ENCODE assay signal across 8 cellular contexts in the genomic region with DNA sequence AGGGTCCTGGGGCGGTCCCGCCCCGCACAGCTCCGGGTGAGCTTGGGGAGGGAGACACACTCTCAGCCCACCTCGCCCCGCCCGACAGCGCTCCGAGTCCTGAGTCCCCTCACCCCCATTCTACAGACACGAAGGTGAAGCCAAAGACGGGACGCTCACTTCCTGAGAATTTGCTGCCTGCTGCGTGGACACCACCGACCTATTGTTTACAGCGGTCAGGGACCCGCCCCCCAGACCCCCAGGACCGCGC. TPM values are rescaled to one million over a fixed set of nuclear protein-coding genes. Genes with fewer than 3 reads are reported as not detected.
A peak's percentile ranks its signal among the peaks of the same experiment; 100 is the strongest.
DNase-seq lines count a peak whose midpoint lies in the region; ATAC-seq, FAIRE-seq and TF ChIP-seq lines count a peak whose summit lies in the region.

No MANE protein-coding gene starts in this region.

- H3K9me3 ChIP-seq in naive thymus-derived CD4-positive, alpha-beta T cell (ENCODE audit: control insufficient read depth in 2 of 3, low read length in 3 of 3): peaks cover 0 to 29% (median 13%) of the 10 kb centered on the region in 3 experiments

- TF ChIP-seq CTCF in coronary artery (IDR thresholded peaks at IDR 0.05): no peak

- peak; percentile 11 for ATAC-seq in GM18861 (IDR thresholded peaks at IDR 0.05; ENCODE audit: unreplicated experiment)
- no peak for ATAC-seq in naive thymus-derived CD4-positive, alpha-beta T cell
- no peak for ATAC-seq in GM18868 (IDR thresholded peaks at IDR 0.05; ENCODE audit: unreplicated experiment)

- peaks cover 16 to 28% (median 28%) of the 10 kb centered on the region in 3 donors for H3K4me1 Mint-ChIP-seq in IgD-negative memory B cell
- H3K4me1 Mint-ChIP-seq in naive thymus-derived CD4-positive, alpha-beta T cell: peaks cover 11 to 44% (median 41%) of the 10 kb centered on the region in 7 donors

- no peak for FAIRE-seq in RCC 7860 (lab: Jason Lieb, UNC)

- CTCF ChIA-PET in naive thymus-derived CD4-positive, alpha-beta T cell (lab: Charles Lee): no interaction called here

- H3K4me1 ChIP-seq in naive thymus-derived CD4-positive, alpha-beta T cell (ENCODE audit: control insufficient read depth in 2 of 2, insufficient read depth in 2 of 2, low read length in 2 of 2): peaks cover 9 to 10% of the 10 kb centered on the region in 2 donors

- intact Hi-C loops in naive thymus-derived CD4-positive, alpha-beta T cell (cut with micrococcal nuclease): loop anchor here (1.0 to 5.0 kb wide), 11 partner anchors 35 to 650 kb away; partner anchors contain the start of genes ATP5ME (in 2 of the 2), MYL5 (in 2 of the 2), PIGG (in 2 of the 2) and ZNF718 (in 2 of the 2)

- H3K9me3 Mint-ChIP-seq in IgD-negative memory B cell: peaks cover 0 to 22% (median 17%) of the 10 kb centered on the region in 3 donors
- peaks cover 5 to 69% (median 33%) of the 10 kb centered on the region in 11 donors for H3K9me3 Mint-ChIP-seq in naive thymus-derived CD4-positive, alpha-beta T cell

- peak overlapping the region; percentile 95 to 100 (median 98) for H3K4me3 Mint-ChIP-seq in IgD-negative memory B cell
- peak overlapping the region; percentile 93 to 100 (median 99) for H3K4me3 Mint-ChIP-seq in naive thymus-derived CD4-positive, alpha-beta T cell

- DNase-seq in coronary artery (ENCODE audit: low spot score) (no peak), foreskin melanocyte (no peak), RCC 7860 (ENCODE audit: low spot score) (no peak), inferior parietal cortex (ENCODE audit: extremely low spot score) (no peak)
- DNase-seq in naive thymus-derived CD4-positive, alpha-beta T cell: no peak

- H3K27me3 ChIP-seq in naive thymus-derived CD4-positive, alpha-beta T cell (ENCODE audit: control insufficient read depth in 2 of 2, insufficient read depth in 2 of 2, low read length in 2 of 2): no peaks in the 10 kb centered on the region

- H3K27me3 Mint-ChIP-seq in IgD-negative memory B cell: no peaks in the 10 kb centered on the region
- H3K27me3 Mint-ChIP-seq in naive thymus-derived CD4-positive, alpha-beta T cell: peaks cover 0 to 6% (median 0%) of the 10 kb centered on the region in 5 donors

- peaks cover 0 to 20% (median 6%) of the 10 kb centered on the region in 3 experiments for H3K36me3 ChIP-seq in naive thymus-derived CD4-positive, alpha-beta T cell (ENCODE audit: control insufficient read depth in 2 of 3, insufficient read depth in 3 of 3, low read length in 3 of 3)

- peaks cover 13% of the 10 kb centered on the region for H3K36me3 Mint-ChIP-seq in IgD-negative memory B cell
- peaks cover 13 to 51% (median 46%) of the 10 kb centered on the region in 5 donors for H3K36me3 Mint-ChIP-seq in naive thymus-derived CD4-positive, alpha-beta T cell

- POLR2A ChIA-PET in naive thymus-derived CD4-positive, alpha-beta T cell (lab: Charles Lee): interaction anchor here (2.4 to 3.2 kb wide), 2 partner anchors 137 to 212 kb away, joined by 13 to 24 read pairs; partner anchors contain the start of gene ZNF718

- H3K27ac Mint-ChIP-seq in IgD-negative memory B cell: peak overlapping the region; percentile 96 to 99 (median 97)
- H3K27ac Mint-ChIP-seq in naive thymus-derived CD4-positive, alpha-beta T cell: peak overlapping the region; percentile 95 to 100 (median 99)

- H3K4me3 ChIP-seq in coronary artery: peak overlapping the region; percentile 85
- peak overlapping the region; percentile 91 for H3K4me3 ChIP-seq in naive thymus-derived CD4-positive, alpha-beta T cell (ENCODE audit: low read length)

- peak overlapping the region; percentile 88 to 99 for H3K27ac ChIP-seq in coronary artery
- H3K27ac ChIP-seq in naive thymus-derived CD4-positive, alpha-beta T cell (ENCODE audit: low read depth, low read length): peak overlapping the region; percentile 85

RNA-seq across cellular contexts. Expression of gene ZNF141, which starts 0.8 kb away (rescaled TPM):
- polyA plus RNA-seq in IgD-negative memory B cell: 10.5 TPM
- 10 to 100 TPM; 19.7 to 76.1 (median 29.0) TPM for total RNA-seq in naive thymus-derived CD4-positive, alpha-beta T cell
- 10 to 100 TPM; 10.7 to 17.7 TPM for polyA plus RNA-seq in naive thymus-derived CD4-positive, alpha-beta T cell

RNA-seq across cellular contexts. Expression of gene ZNF732, which starts 31.5 kb away (rescaled TPM):
- polyA plus RNA-seq in IgD-negative memory B cell: 0.16 TPM
- total RNA-seq in naive thymus-derived CD4-positive, alpha-beta T cell: not detected
- not detected for polyA plus RNA-seq in naive thymus-derived CD4-positive, alpha-beta T cell
